In the genomic region with DNA sequence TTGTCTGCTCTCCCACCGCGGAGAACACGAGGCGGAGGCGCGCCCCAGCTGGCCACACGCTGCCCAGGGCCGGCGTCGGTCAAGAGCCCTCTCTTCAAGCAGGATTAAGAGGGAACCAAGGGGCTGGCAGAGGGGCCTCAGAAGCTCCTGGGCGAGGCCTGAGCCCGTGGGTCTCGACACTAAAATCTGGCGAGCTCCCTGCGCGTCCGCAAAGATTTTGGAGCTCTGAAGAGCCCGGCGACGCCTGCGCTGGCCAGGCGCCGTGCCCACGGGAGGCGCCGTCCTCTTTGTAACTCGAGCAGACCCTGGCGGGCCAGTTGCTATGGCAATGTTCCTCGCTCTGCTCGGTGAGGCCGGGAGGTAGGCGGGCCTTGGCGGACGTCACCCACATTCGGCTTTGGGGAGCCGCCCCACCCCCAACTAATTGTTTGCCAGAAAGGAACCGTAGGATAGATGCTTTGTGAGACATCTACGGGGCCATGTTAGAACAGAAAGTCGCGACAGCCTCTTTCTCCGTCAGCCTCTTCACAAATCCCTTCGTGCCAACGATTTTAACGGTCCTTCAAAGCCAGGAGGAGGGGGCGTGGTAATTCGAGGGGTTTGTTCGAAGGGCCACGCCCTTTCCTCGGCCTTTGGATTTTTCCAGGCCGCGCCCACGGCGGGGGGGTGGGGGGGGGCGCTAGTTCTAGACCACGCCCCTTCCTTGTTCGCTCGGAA, we compare ENCODE assay signal across 8 cellular contexts. TPM values are rescaled to one million over a fixed set of nuclear protein-coding genes. Genes with fewer than 3 reads are reported as not detected.
DNase-seq lines count a peak whose midpoint lies in the region; ATAC-seq, FAIRE-seq and TF ChIP-seq lines count a peak whose summit lies in the region.

No MANE protein-coding gene starts in this region.

- DNase-seq in NB4 (ENCODE audit: low read depth) = peak; percentile 93
- DNase-seq in SKM-1 treated with dmso at 0.1 percent for 144 hours (lab: John Stamatoyannopoulos, UW; ENCODE audit: unreplicated experiment) = peak; percentile 91
- peak; percentile 83 for DNase-seq in activated naive CD8-positive, alpha-beta T cell treated with anti-CD3 and anti-CD28 coated beads, Interleukin-2, amount 10 ng/mL, durations not matched to agents 7 days and 5 days
- DNase-seq in Right ventricle myocardium inferior (ENCODE audit: missing footprints) = peak; percentile 99
- peak; percentile 88 to 97 (median 96) for DNase-seq in pancreas
- DNase-seq in tibial artery = peak; percentile 98 to 99

- peak overlapping the region; percentile 99 for H3K27ac Mint-ChIP-seq in activated naive CD8-positive, alpha-beta T cell treated with anti-CD3 and anti-CD28 coated beads, Interleukin-2, amount 10 ng/mL, durations not matched to agents 7 days and 5 days

- no peaks in the 10 kb centered on the region for H3K9me3 Mint-ChIP-seq in activated naive CD8-positive, alpha-beta T cell treated with anti-CD3 and anti-CD28 coated beads, Interleukin-2, amount 10 ng/mL, durations not matched to agents 7 days and 5 days

- peaks cover 22% of the 10 kb centered on the region for H3K4me1 Mint-ChIP-seq in activated naive CD8-positive, alpha-beta T cell treated with anti-CD3 and anti-CD28 coated beads, Interleukin-2, amount 10 ng/mL, durations not matched to agents 7 days and 5 days

- peak overlapping the region; percentile 96 to 99 (median 98) for H3K27ac ChIP-seq in pancreas
- peak overlapping the region; percentile 98 for H3K27ac ChIP-seq in tibial artery

- H3K4me1 ChIP-seq in pancreas = peaks cover 6 to 23% (median 15%) of the 10 kb centered on the region in 3 donors
- H3K4me1 ChIP-seq in tibial artery = peaks cover 0 to 43% (median 23%) of the 10 kb centered on the region in 4 donors

- POLR2A ChIA-PET in activated naive CD8-positive, alpha-beta T cell treated with anti-CD3 and anti-CD28 coated beads, Interleukin-2, amount 10 ng/mL, durations not matched to agents 7 days and 5 days (lab: Charles Lee) = interaction anchor here (0.5 to 1.3 kb wide), 9 partner anchors 10 to 667 kb away, joined by 3 to 6 read pairs (median 3); partner anchors contain the start of gene GALNT10

- H3K27me3 ChIP-seq in pancreas (no peaks in the 10 kb centered on the region), tibial artery (no peaks in the 10 kb centered on the region)

- H3K4me3 Mint-ChIP-seq in activated naive CD8-positive, alpha-beta T cell treated with anti-CD3 and anti-CD28 coated beads, Interleukin-2, amount 10 ng/mL, durations not matched to agents 7 days and 5 days = peak overlapping the region; percentile 96

- TF ChIP-seq POLR2A in NB4 (IDR thresholded peaks at IDR 0.05; ENCODE audit: extremely low read depth, insufficient read length) = no peak

- H3K4me3 ChIP-seq in GM08714 (ENCODE audit: low read length) = peak overlapping the region; percentile 93
- H3K4me3 ChIP-seq in NB4 (ENCODE audit: low read depth, low read length) = peak overlapping the region; percentile 99
- peak overlapping the region; percentile 41 to 73 (median 64) for H3K4me3 ChIP-seq in pancreas
- peak overlapping the region; percentile 85 to 92 for H3K4me3 ChIP-seq in tibial artery

- 0% methylated on average over 56 to 57 of the region's 57 CpGs for WGBS in pancreas, 2 donors

- H3K36me3 ChIP-seq in pancreas (no peaks in the 10 kb centered on the region), tibial artery (no peaks in the 10 kb centered on the region)

- intact Hi-C loops in Right ventricle myocardium inferior (cut with DNase I) (loop anchor here (2.0 to 10.0 kb wide), 5 partner anchors 40 to 383 kb away; partner anchors contain the start of genes GEMIN5, HAND1 and LARP1), pancreas (cut with DNase I) (no loop called here), tibial artery (cut with DNase I; ENCODE audit: low total_unique reads) (loop anchor here (2.0 to 5.0 kb wide), 2 partner anchors 80 to 103 kb away; partner anchors contain the start of genes GEMIN5 and LARP1)

- no peak for TF ChIP-seq CTCF in NB4 (IDR thresholded peaks at IDR 0.05; ENCODE audit: low read depth, low read length)
- TF ChIP-seq CTCF in pancreas (IDR thresholded peaks at IDR 0.05) = no peak
- TF ChIP-seq CTCF in tibial artery (IDR thresholded peaks at IDR 0.05) = peak in 1 of 2 experiments; percentile 6

- peaks cover 7% of the 10 kb centered on the region for H3K36me3 Mint-ChIP-seq in activated naive CD8-positive, alpha-beta T cell treated with anti-CD3 and anti-CD28 coated beads, Interleukin-2, amount 10 ng/mL, durations not matched to agents 7 days and 5 days

- no peaks in the 10 kb centered on the region for H3K9me3 ChIP-seq in pancreas
- no peaks in the 10 kb centered on the region for H3K9me3 ChIP-seq in tibial artery

- ATAC-seq in HG02571 (IDR thresholded peaks at IDR 0.05; ENCODE audit: unreplicated experiment) = peak; percentile 64
- ATAC-seq in activated naive CD8-positive, alpha-beta T cell treated with anti-CD3 and anti-CD28 coated beads, Interleukin-2, amount 10 ng/mL, durations not matched to agents 7 days and 5 days (ENCODE audit: low read depth) = peak; percentile 51
- peak; percentile 84 for ATAC-seq in Right ventricle myocardium inferior
- ATAC-seq in pancreas = peak; percentile 82 to 87 (median 83)

- FAIRE-seq in pancreas (lab: Jason Lieb, UNC) = no peak

- no peaks in the 10 kb centered on the region for H3K27me3 Mint-ChIP-seq in activated naive CD8-positive, alpha-beta T cell treated with anti-CD3 and anti-CD28 coated beads, Interleukin-2, amount 10 ng/mL, durations not matched to agents 7 days and 5 days

RNA-seq across cellular contexts. Expression of gene CNOT8, which starts 0.7 kb away (rescaled TPM):
- total RNA-seq in activated naive CD8-positive, alpha-beta T cell treated with anti-CD3 and anti-CD28 coated beads, Interleukin-2, amount 10 ng/mL, durations not matched to agents 7 days and 5 days = 10 to 100 TPM; 77.7 to 78.3 TPM
- total RNA-seq in Right ventricle myocardium inferior (26.3 TPM), pancreas (10 to 100 TPM; 11.8 to 27.4 (median 14.9) TPM)
- 10 to 100 TPM; 15.0 to 23.0 TPM for polyA plus RNA-seq in pancreas

RNA-seq across cellular contexts. Expression of gene FAXDC2, which starts 7.3 kb away (rescaled TPM):
- total RNA-seq in activated naive CD8-positive, alpha-beta T cell treated with anti-CD3 and anti-CD28 coated beads, Interleukin-2, amount 10 ng/mL, durations not matched to agents 7 days and 5 days = not detected
- total RNA-seq in Right ventricle myocardium inferior (27.6 TPM), pancreas (10 to 100 TPM in 1 of 6 donors, 1 to 10 TPM in 5; 2.0 to 11.8 (median 4.7) TPM)
- 10 to 100 TPM in 1 of 2 donors, 1 to 10 TPM in 1; 3.6 to 10.3 TPM for polyA plus RNA-seq in pancreas

Comparison
In these comparisons a context has a peak if more than half of its experiments do, and no peak if none do; other contexts are left out.
1. Peak in every context shown above with its lines: DNase-seq, ATAC-seq, H3K4me3 ChIP-seq and H3K27ac ChIP-seq.
2. intact Hi-C loops: an anchor here in Right ventricle myocardium inferior (2.0 to 10.0 kb wide) and tibial artery (2.0 to 5.0 kb wide); none called in pancreas.